ENCODE assay signal across 16 cellular contexts in the genomic region with DNA sequence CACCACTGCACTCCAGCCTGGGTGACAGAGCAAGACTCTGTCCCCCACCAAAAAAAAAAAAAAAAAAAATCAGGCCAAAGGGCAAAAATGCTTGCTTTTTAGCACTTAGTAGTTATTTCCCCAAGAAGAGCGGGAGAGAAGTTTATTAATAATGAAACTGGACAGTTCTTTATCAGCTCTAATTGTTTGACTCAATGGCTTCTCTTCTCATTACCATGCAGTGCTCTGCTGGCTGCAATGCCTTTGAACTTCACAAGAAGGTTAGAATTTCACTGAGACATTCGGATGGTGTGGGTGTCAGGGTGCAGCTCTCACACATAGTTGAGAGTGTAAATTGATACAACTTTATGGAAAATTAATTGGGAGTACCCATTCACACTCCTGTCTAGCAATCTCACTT.
DNase-seq lines count a peak whose midpoint lies in the region; ATAC-seq lines count a peak whose summit lies in the region.
"Had no signal": no experiment of that assay in that cellular context is flagged by ENCODE, and none has a peak within 500 bp of the region (broad histone marks: within the 10 kb centered on the region; RNA-seq: fewer than 3 reads in every experiment).

No MANE protein-coding gene starts in this region.

- no peaks in the 10 kb centered on the region for H3K9me3 Mint-ChIP-seq in activated naive CD4-positive, alpha-beta T cell treated with anti-CD3 and anti-CD28 coated beads, Interleukin-2, amount 50 U/mL, for 72 hours
- H3K9me3 Mint-ChIP-seq in activated naive CD4-positive, alpha-beta T cell treated with anti-CD3 and anti-CD28 coated beads, Interleukin-2, amount 10 ng/mL, durations not matched to agents 7 days and 5 days = no peaks in the 10 kb centered on the region
- H3K9me3 Mint-ChIP-seq in stimulated activated effector memory CD8-positive, alpha-beta T cell treated with anti-CD3 and anti-CD28 coated beads, Interleukin-12 subunit alpha, Interleukin-12 subunit beta, amount 100 ng/mL, for 72 hours = no peaks in the 10 kb centered on the region
- H3K9me3 Mint-ChIP-seq: activated CD4-positive, alpha-beta T cell treated with anti-CD3 and anti-CD28 coated beads, Interleukin-2, amount 10 ng/mL, durations not matched to agents 7 days and 5 days; T-cell had no signal

- peak; percentile 56 to 66 for ATAC-seq in activated naive CD4-positive, alpha-beta T cell treated with anti-CD3 and anti-CD28 coated beads, Interleukin-2, amount 50 U/mL, for 72 hours
- ATAC-seq in GM19467 (IDR thresholded peaks at IDR 0.05; ENCODE audit: unreplicated experiment) = peak; percentile 52
- ATAC-seq in HG03045 (IDR thresholded peaks at IDR 0.05; ENCODE audit: unreplicated experiment) = peak; percentile 63
- ATAC-seq in stimulated activated effector memory CD8-positive, alpha-beta T cell treated with anti-CD3 and anti-CD28 coated beads, Interleukin-12 subunit alpha, Interleukin-12 subunit beta, amount 100 ng/mL, for 72 hours = peak; percentile 90
- ATAC-seq: T-cell had no signal

- no peak for DNase-seq in activated naive CD4-positive, alpha-beta T cell treated with anti-CD3 and anti-CD28 coated beads, Interleukin-2, amount 50 U/mL, for 72 hours (ENCODE audit: low spot score in 2 of 2)
- no peak for DNase-seq in activated naive CD4-positive, alpha-beta T cell treated with anti-CD3 and anti-CD28 coated beads, Interleukin-2, amount 10 ng/mL, durations not matched to agents 7 days and 5 days
- DNase-seq in stimulated activated effector memory CD8-positive, alpha-beta T cell treated with anti-CD3 and anti-CD28 coated beads, Interleukin-12 subunit alpha, Interleukin-12 subunit beta, amount 100 ng/mL, for 72 hours (ENCODE audit: low spot score in 2 of 2) = no peak
- no peak for DNase-seq in NCI-H446 treated with DMSO at 0.1 percent for 48 hours (lab: John Stamatoyannopoulos, UW)
- no peak for DNase-seq in NCI-H146 (lab: John Stamatoyannopoulos, UW)
- DNase-seq in amniotic stem cell (lab: John Stamatoyannopoulos, UW) = no peak
- DNase-seq: activated CD4-positive, alpha-beta T cell treated with anti-CD3 and anti-CD28 coated beads, Interleukin-2, amount 10 ng/mL, durations not matched to agents 7 days and 5 days; activated naive CD4-positive, alpha-beta T cell treated with anti-CD3 and anti-CD28 coated beads, Interleukin-2, amount 50 U/mL, for 16 hours; head of caudate nucleus; MG63; NCI-H2171; PC-9; stimulated activated naive CD4-positive, alpha-beta T cell treated with Interleukin-2 at 50 U/mL for 16 hours; T-cell had no signal

- no peaks in the 10 kb centered on the region for H3K4me1 Mint-ChIP-seq in activated naive CD4-positive, alpha-beta T cell treated with anti-CD3 and anti-CD28 coated beads, Interleukin-2, amount 10 ng/mL, durations not matched to agents 7 days and 5 days
- H3K4me1 Mint-ChIP-seq in stimulated activated effector memory CD8-positive, alpha-beta T cell treated with anti-CD3 and anti-CD28 coated beads, Interleukin-12 subunit alpha, Interleukin-12 subunit beta, amount 100 ng/mL, for 72 hours = peaks cover 21% of the 10 kb centered on the region
- H3K4me1 Mint-ChIP-seq: activated CD4-positive, alpha-beta T cell treated with anti-CD3 and anti-CD28 coated beads, Interleukin-2, amount 10 ng/mL, durations not matched to agents 7 days and 5 days had no signal

- CTCF ChIA-PET in activated naive CD4-positive, alpha-beta T cell treated with anti-CD3 and anti-CD28 coated beads, Interleukin-2, amount 10 ng/mL, durations not matched to agents 7 days and 5 days (lab: Charles Lee) = no interaction called here

- peaks cover 26% of the 10 kb centered on the region for H3K27me3 Mint-ChIP-seq in activated naive CD4-positive, alpha-beta T cell treated with anti-CD3 and anti-CD28 coated beads, Interleukin-2, amount 10 ng/mL, durations not matched to agents 7 days and 5 days

- no peak overlapping the region for H3K4me3 Mint-ChIP-seq in activated naive CD4-positive, alpha-beta T cell treated with anti-CD3 and anti-CD28 coated beads, Interleukin-2, amount 10 ng/mL, durations not matched to agents 7 days and 5 days
- no peak overlapping the region for H3K4me3 Mint-ChIP-seq in stimulated activated effector memory CD8-positive, alpha-beta T cell treated with anti-CD3 and anti-CD28 coated beads, Interleukin-12 subunit alpha, Interleukin-12 subunit beta, amount 100 ng/mL, for 72 hours
- H3K4me3 Mint-ChIP-seq: activated CD4-positive, alpha-beta T cell treated with anti-CD3 and anti-CD28 coated beads, Interleukin-2, amount 10 ng/mL, durations not matched to agents 7 days and 5 days; T-cell had no signal

- no peaks in the 10 kb centered on the region for H3K36me3 Mint-ChIP-seq in activated naive CD4-positive, alpha-beta T cell treated with anti-CD3 and anti-CD28 coated beads, Interleukin-2, amount 50 U/mL, for 72 hours
- no peaks in the 10 kb centered on the region for H3K36me3 Mint-ChIP-seq in activated naive CD4-positive, alpha-beta T cell treated with anti-CD3 and anti-CD28 coated beads, Interleukin-2, amount 10 ng/mL, durations not matched to agents 7 days and 5 days
- H3K36me3 Mint-ChIP-seq in stimulated activated effector memory CD8-positive, alpha-beta T cell treated with anti-CD3 and anti-CD28 coated beads, Interleukin-12 subunit alpha, Interleukin-12 subunit beta, amount 100 ng/mL, for 72 hours = peaks cover 21% of the 10 kb centered on the region

- no peak overlapping the region for H3K27ac Mint-ChIP-seq in activated naive CD4-positive, alpha-beta T cell treated with anti-CD3 and anti-CD28 coated beads, Interleukin-2, amount 50 U/mL, for 72 hours
- H3K27ac Mint-ChIP-seq in activated naive CD4-positive, alpha-beta T cell treated with anti-CD3 and anti-CD28 coated beads, Interleukin-2, amount 10 ng/mL, durations not matched to agents 7 days and 5 days = no peak overlapping the region
- H3K27ac Mint-ChIP-seq in stimulated activated effector memory CD8-positive, alpha-beta T cell treated with anti-CD3 and anti-CD28 coated beads, Interleukin-12 subunit alpha, Interleukin-12 subunit beta, amount 100 ng/mL, for 72 hours = no peak overlapping the region
- H3K27ac Mint-ChIP-seq: activated CD4-positive, alpha-beta T cell treated with anti-CD3 and anti-CD28 coated beads, Interleukin-2, amount 10 ng/mL, durations not matched to agents 7 days and 5 days; T-cell had no signal
